In genomic region chr6:99612551-99613397, GRCh38 we compare ENCODE assay signal across 8 cellular contexts. TPM values are rescaled to one million over a fixed set of nuclear protein-coding genes. Genes with fewer than 3 reads are reported as not detected.
A peak's percentile ranks its signal among the peaks of the same experiment; 100 is the strongest.
DNase-seq lines count a peak whose midpoint lies in the region; ATAC-seq and TF ChIP-seq lines count a peak whose summit lies in the region.

No MANE protein-coding gene starts in this region.

- H3K9ac ChIP-seq in H9 (ENCODE audit: extremely low read depth, insufficient read length, low read length): no peak overlapping the region

- CTCF ChIA-PET in Calu3 (lab: Charles Lee): interaction anchor here (0.6 to 1.3 kb wide), 3 partner anchors 11 to 145 kb away, joined by 3 to 4 read pairs (median 3); no protein-coding TSS in a partner anchor

- H4K91ac ChIP-seq in H9 (ENCODE audit: insufficient read length, low read depth, low read length): no peak overlapping the region

- no peak overlapping the region for H2BK12ac ChIP-seq in H9 (ENCODE audit: insufficient read length, low read depth, low read length)

- peak in 1 of 2 donors; percentile 7 for ATAC-seq in naive thymus-derived CD8-positive, alpha-beta T cell

- H3K4me1 Mint-ChIP-seq in Calu3 (ENCODE audit: low read depth, unreplicated experiment): no peaks in the 10 kb centered on the region
- peaks cover 14 to 41% of the 10 kb centered on the region in 2 experiments for H3K4me1 Mint-ChIP-seq in H9
- H3K4me1 Mint-ChIP-seq in naive thymus-derived CD8-positive, alpha-beta T cell: peaks cover 10 to 24% (median 18%) of the 10 kb centered on the region in 4 donors

- H3K27me3 Mint-ChIP-seq in Calu3 (ENCODE audit: unreplicated experiment): peaks cover 43% of the 10 kb centered on the region
- peaks cover 99% of the 10 kb centered on the region for H3K27me3 Mint-ChIP-seq in H9 (ENCODE audit: low read depth)
- peaks cover 66 to 90% (median 74%) of the 10 kb centered on the region in 5 donors for H3K27me3 Mint-ChIP-seq in naive thymus-derived CD8-positive, alpha-beta T cell

- H3K18ac ChIP-seq in H9 (ENCODE audit: insufficient read length, low read depth, low read length): no peak overlapping the region

- no peak overlapping the region for H4K8ac ChIP-seq in H9 (replicated peaks; ENCODE audit: insufficient read length, low read depth, low read length)

- no peak overlapping the region for H3K56ac ChIP-seq in H9 (ENCODE audit: insufficient read length, low read depth, low read length)

- H2AK5ac ChIP-seq in H9 (ENCODE audit: insufficient read length, low read length): no peak overlapping the region

- H3K27me3 ChIP-seq in H9 (ENCODE audit: insufficient read depth, low read length): peaks cover 79% of the 10 kb centered on the region
- peaks cover 9% of the 10 kb centered on the region for H3K27me3 ChIP-seq in WERI-Rb-1 (ENCODE audit: insufficient read depth, low read depth, severe bottlenecking)

- intact Hi-C loops in Calu3 (cut with micrococcal nuclease; ENCODE audit: unreplicated experiment): no loop called here

- no peak overlapping the region for H4K5ac ChIP-seq in H9 (ENCODE audit: insufficient read length, low read depth, low read length)

- no CpG with 5 or more reads among the region's 55 CpGs for whole genome bisulfite sequencing in H9 (ENCODE audit: extremely low coverage, insufficient read length, low lambda C conversion rate)

- H3K4ac ChIP-seq in H9 (ENCODE audit: low read depth, low read length): no peak overlapping the region

- no peak overlapping the region for H3K14ac ChIP-seq in H9 (ENCODE audit: insufficient read depth, low read length)

- H3K27ac ChIP-seq in H9 (ENCODE audit: insufficient read length, low read depth, low read length): no peak overlapping the region
- H3K27ac ChIP-seq in WERI-Rb-1: peak overlapping the region; percentile 52

- H3K9me3 Mint-ChIP-seq in Calu3 (ENCODE audit: low read depth, unreplicated experiment) (no peaks in the 10 kb centered on the region), H9 (peaks cover 2 to 7% of the 10 kb centered on the region in 2 experiments; a peak in 3 of 5 replicates)
- H3K9me3 Mint-ChIP-seq in naive thymus-derived CD8-positive, alpha-beta T cell: peaks cover 0 to 20% (median 10%) of the 10 kb centered on the region in 9 donors

- no peak for DNase-seq in Calu3
- DNase-seq in H9: peak; percentile 54
- peak; percentile 48 for DNase-seq in WERI-Rb-1
- DNase-seq in naive thymus-derived CD8-positive, alpha-beta T cell: no peak
- DNase-seq in AML-193 (lab: John Stamatoyannopoulos, UW): no peak
- no peak for DNase-seq in GM19240 (ENCODE audit: insufficient read length, low spot score)
- no peak for DNase-seq in NCI-H510A treated with DMSO at 0.1 percent for 48 hours (lab: John Stamatoyannopoulos, UW)
- no peak for DNase-seq in NCI-H1105 treated with DMSO at 0.1 percent for 48 hours (lab: John Stamatoyannopoulos, UW)

- no peak overlapping the region for H3K23ac ChIP-seq in H9 (ENCODE audit: insufficient read length, low read depth, low read length)

- no peaks in the 10 kb centered on the region for H3K79me1 ChIP-seq in H9 (ENCODE audit: insufficient read depth, low read depth, low read length, poor library complexity, severe bottlenecking)

- no peak overlapping the region for H2BK5ac ChIP-seq in H9 (ENCODE audit: insufficient read length, low read length)

- H3K27ac Mint-ChIP-seq in Calu3 (ENCODE audit: unreplicated experiment) (no peak overlapping the region), H9 (no peak overlapping the region)
- no peak overlapping the region for H3K27ac Mint-ChIP-seq in naive thymus-derived CD8-positive, alpha-beta T cell

- no peak overlapping the region for H2BK20ac ChIP-seq in H9 (ENCODE audit: low read depth, low read length, poor library complexity, severe bottlenecking)

- H3K36me3 ChIP-seq in WERI-Rb-1: no peaks in the 10 kb centered on the region

- H4K20me1 ChIP-seq in H9 (ENCODE audit: control insufficient read depth, insufficient read depth, insufficient read length): no peaks in the 10 kb centered on the region

- H3K9me3 ChIP-seq in H9 (ENCODE audit: control insufficient read depth, low read depth, low read length) (no peaks in the 10 kb centered on the region), WERI-Rb-1 (ENCODE audit: severe bottlenecking) (no peaks in the 10 kb centered on the region)

- no peak overlapping the region for H2BK120ac ChIP-seq in H9 (ENCODE audit: low read depth, low read length, poor library complexity, severe bottlenecking)

- H2AFZ ChIP-seq in H9 (ENCODE audit: low read length): no peak overlapping the region

- TF ChIP-seq CTCF in Calu3 (IDR thresholded peaks at IDR 0.05; ENCODE audit: unreplicated experiment) (no peak), H9 (conservative IDR thresholded peaks at IDR 0.05) (no peak), WERI-Rb-1 (IDR thresholded peaks at IDR 0.05; ENCODE audit: low read depth, low read length) (no peak)

- no peaks in the 10 kb centered on the region for H3K4me1 ChIP-seq in H9 (ENCODE audit: insufficient read depth, low read length)

- H3K4me2 ChIP-seq in H9 (ENCODE audit: insufficient read depth, insufficient read length, low read length): peak overlapping the region; percentile 46

- POLR2A ChIA-PET in naive thymus-derived CD8-positive, alpha-beta T cell (lab: Charles Lee): no interaction called here

- H3K79me2 ChIP-seq in H9 (ENCODE audit: insufficient read depth, low read length): no peaks in the 10 kb centered on the region

- no peak overlapping the region for H3T11ph ChIP-seq in H9 (ENCODE audit: low read length)

- no TSS peak for BruUV-seq in Calu3 (replicated peaks; lab: Mats Ljungman, UMichigan)

- no peak overlapping the region for H3K4me3 ChIP-seq in WERI-Rb-1 (ENCODE audit: low read depth, low read length)

- no peak overlapping the region for H2BK15ac ChIP-seq in H9 (ENCODE audit: low read depth, low read length)

- H3K23me2 ChIP-seq in H9 (ENCODE audit: insufficient read length, low read depth, low read length, poor library complexity, severe bottlenecking): peaks cover 8% of the 10 kb centered on the region

- H3K36me3 Mint-ChIP-seq in Calu3 (ENCODE audit: insufficient read depth, unreplicated experiment) (peaks cover 14% of the 10 kb centered on the region), H9 (ENCODE audit: insufficient read depth in 1 of 3, low read depth in 3 of 3) (no peaks in the 10 kb centered on the region; a peak in 1 of 7 replicates)
- H3K36me3 Mint-ChIP-seq in naive thymus-derived CD8-positive, alpha-beta T cell: peaks cover 0 to 8% (median 4%) of the 10 kb centered on the region in 3 donors

- peak overlapping the region; percentile 95 for H3K4me3 Mint-ChIP-seq in Calu3 (ENCODE audit: low read depth, unreplicated experiment)
- peak overlapping the region; percentile 21 to 73 for H3K4me3 Mint-ChIP-seq in H9
- H3K4me3 Mint-ChIP-seq in naive thymus-derived CD8-positive, alpha-beta T cell: peak overlapping the region; percentile 22 to 77 (median 49)

RNA-seq across cellular contexts. Expression of gene PRDM13, which starts 6.1 kb away (rescaled TPM):
- 0.71 and 1.3 TPM in 2 replicates for total RNA-seq in Calu3 (2022)
- total RNA-seq in H9 (2021): 0.15 TPM in 1 of 2 replicates, not detected in the other
- total RNA-seq in naive thymus-derived CD8-positive, alpha-beta T cell: not detected
- polyA plus RNA-seq in naive thymus-derived CD8-positive, alpha-beta T cell: not detected

RNA-seq across cellular contexts. Expression of gene CCNC, which starts 44.3 kb away (rescaled TPM):
- total RNA-seq in Calu3 (2022) (78.3 and 84.1 TPM in 2 replicates), H9 (2021) (109 and 112 TPM in 2 replicates)
- total RNA-seq in naive thymus-derived CD8-positive, alpha-beta T cell: 10 to 100 TPM; 50.3 to 55.6 TPM
- 10 to 100 TPM; 37.8 to 44.3 (median 39.3) TPM for polyA plus RNA-seq in naive thymus-derived CD8-positive, alpha-beta T cell

Comparison
In these comparisons a context has a peak if more than half of its experiments do, and no peak if none do; other contexts are left out.
1. DNase-seq: peak in H9 (single experiment) and WERI-Rb-1 (single experiment); none in Calu3 (single experiment), naive thymus-derived CD8-positive, alpha-beta T cell (0 of 10), AML-193 (0 of 2), GM19240 (single experiment), NCI-H510A treated with DMSO at 0.1 percent for 48 hours (single experiment) and NCI-H1105 treated with DMSO at 0.1 percent for 48 hours (single experiment).
2. Peak in every context shown above with its lines, with median percentiles within 50 percentile points of each other: H3K4me3 Mint-ChIP-seq.